In the genomic region with DNA sequence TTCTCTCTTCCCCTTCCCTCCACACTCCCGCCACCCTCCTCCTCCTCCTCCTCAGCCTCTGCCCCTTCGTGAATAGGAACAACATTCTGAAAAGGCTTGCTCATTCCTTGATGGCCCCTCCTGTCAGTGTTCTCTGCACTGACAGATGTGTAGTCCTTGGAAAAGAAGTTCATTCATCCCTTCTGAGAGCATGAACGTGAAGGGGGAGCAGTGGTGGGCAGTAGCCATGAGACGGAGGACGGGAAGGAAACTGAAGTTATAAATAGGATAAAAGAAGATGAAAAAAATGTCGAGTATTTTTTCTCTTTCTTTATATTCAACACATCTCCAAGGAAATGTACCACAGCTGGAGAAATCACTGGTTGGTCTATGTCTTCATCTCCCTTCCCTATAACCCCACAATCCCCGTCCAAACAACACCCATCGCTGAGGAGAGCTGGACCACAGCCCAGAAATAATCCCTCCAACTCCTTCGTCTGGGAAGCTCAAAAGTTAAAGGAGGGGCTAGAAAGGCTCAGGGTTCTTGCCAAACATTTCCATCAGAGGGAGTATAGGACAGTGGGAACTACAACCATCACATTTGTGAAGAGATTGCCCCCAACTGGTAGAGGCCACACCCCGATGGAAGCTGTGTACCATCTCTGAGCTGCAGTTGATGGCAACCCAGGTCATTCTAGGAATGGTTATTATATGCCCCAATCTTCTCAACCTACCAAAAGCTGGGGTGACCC, we compare ENCODE assay signal across 9 cellular contexts. TPM values are rescaled to one million over a fixed set of nuclear protein-coding genes. Genes with fewer than 3 reads are reported as not detected.
A peak's percentile ranks its signal among the peaks of the same experiment; 100 is the strongest.
DNase-seq lines count a peak whose midpoint lies in the region; ATAC-seq and TF ChIP-seq lines count a peak whose summit lies in the region.
"Had no signal": no experiment of that assay in that cellular context is flagged by ENCODE, and none has a peak within 500 bp of the region (broad histone marks: within the 10 kb centered on the region; RNA-seq: fewer than 3 reads in every experiment).

No MANE protein-coding gene starts in this region.

- H2AFZ ChIP-seq in GM23248: peak overlapping the region; percentile 25

- WGBS in GM23248 (ENCODE audit: low coverage in 1 of 2, low lambda C conversion rate in 2 of 2, missing lambda C conversion rate in 2 of 2), 2 experiments: 23 to 33% methylated on average over 9 to 10 of the region's 10 CpGs

- no peaks in the 10 kb centered on the region for H3K27me3 Mint-ChIP-seq in activated naive CD8-positive, alpha-beta T cell

- H3K27ac Mint-ChIP-seq in activated naive CD8-positive, alpha-beta T cell: peak overlapping the region; percentile 91

- in situ Hi-C loops in GM23248 (cut with MboI): no loop called here

- H3K4me2 ChIP-seq in GM23248 (ENCODE audit: unreplicated experiment): no peak overlapping the region

- no peaks in the 10 kb centered on the region for H3K9me3 Mint-ChIP-seq in activated naive CD8-positive, alpha-beta T cell (ENCODE audit: low read depth)

- H3K36me3 Mint-ChIP-seq in activated naive CD8-positive, alpha-beta T cell: no peaks in the 10 kb centered on the region

- TF ChIP-seq CTCF in AG09319 (IDR thresholded peaks at IDR 0.05; ENCODE audit: low read depth, low read length) (peak; percentile 22), left lung (IDR thresholded peaks at IDR 0.05) (peak in 1 of 2 donors; percentile 18)

- H3K27me3 ChIP-seq in GM23248 (replicated peaks; ENCODE audit: insufficient read depth) (no peaks in the 10 kb centered on the region), left lung (no peaks in the 10 kb centered on the region)

- peaks cover 56% of the 10 kb centered on the region for H3K4me1 Mint-ChIP-seq in activated naive CD8-positive, alpha-beta T cell (ENCODE audit: low read depth)

- H3K4me3 ChIP-seq in GM23248 (no peak overlapping the region), left lung (no peak overlapping the region)

- H3K9me2 ChIP-seq in GM23248 (ENCODE audit: insufficient read depth): no peaks in the 10 kb centered on the region

- ATAC-seq in left lung (peak; percentile 21), GM21723 (IDR thresholded peaks at IDR 0.05; ENCODE audit: unreplicated experiment) (no peak), GM19035 (IDR thresholded peaks at IDR 0.05; ENCODE audit: unreplicated experiment) (no peak)

- H3K4me1 ChIP-seq in GM23248 (ENCODE audit: insufficient read depth): peaks cover under 1% of the 10 kb centered on the region
- H3K4me1 ChIP-seq in left lung: peaks cover 10 to 49% of the 10 kb centered on the region in 2 donors

- H4K20me1 ChIP-seq in GM23248 (ENCODE audit: insufficient read depth): no peaks in the 10 kb centered on the region

- H3K27ac ChIP-seq in GM23248: no peak overlapping the region
- peak overlapping the region; percentile 5 to 68 for H3K27ac ChIP-seq in left lung

- H3K79me2 ChIP-seq in GM23248 (ENCODE audit: insufficient read depth): no peaks in the 10 kb centered on the region

- DNase-seq in AG09319 (ENCODE audit: extremely low read depth, low read depth) (no peak), GM23248 (peak; percentile 13), left lung (no peak), NCI-H2227 treated with DMSO at 0.1 percent for 48 hours (lab: John Stamatoyannopoulos, UW) (no peak)
- DNase-seq in activated CD4-positive, alpha-beta T cell treated with anti-CD3 and anti-CD28 coated beads for 48 hours: no peak
- DNase-seq: NCI-H2029 had no signal

- H3F3A ChIP-seq in GM23248 (ENCODE audit: insufficient read depth): no peaks in the 10 kb centered on the region

- no peak overlapping the region for H3K4me3 Mint-ChIP-seq in activated naive CD8-positive, alpha-beta T cell

- no peaks in the 10 kb centered on the region for H3K9me3 ChIP-seq in GM23248 (ENCODE audit: low read depth)
- H3K9me3 ChIP-seq in left lung: no peaks in the 10 kb centered on the region

- no peaks in the 10 kb centered on the region for H3K36me3 ChIP-seq in GM23248 (ENCODE audit: low read depth)
- no peaks in the 10 kb centered on the region for H3K36me3 ChIP-seq in left lung

- no peak overlapping the region for H3K9ac ChIP-seq in GM23248

- intact Hi-C loops in left lung (cut with DNase I): no loop called here

RNA-seq across cellular contexts. Expression of gene ETS1, which starts 33.5 kb away (rescaled TPM):
- total RNA-seq in GM23248 (2014; rRNA removed; shearing (Covaris generic)): 58.6 and 61.0 TPM in 2 replicates
- 18.4 and 19.9 TPM in 2 replicates for polyA plus RNA-seq in GM23248 (2016; fragmentation: Nextera tagmentation; extraction: Ambion mirVana)
- 100 to 1,000 TPM in 1 of 2 donors, 10 to 100 TPM in 1; 70.2 to 108 TPM for total RNA-seq in left lung
